15 cellular contexts compared by ENCODE assay signal in genomic region chrX:28848707-28849106, GRCh38.
DNase-seq lines count a peak whose midpoint lies in the region; ATAC-seq and TF ChIP-seq lines count a peak whose summit lies in the region.
"Had no signal": no experiment of that assay in that cellular context is flagged by ENCODE, and none has a peak within 500 bp of the region (broad histone marks: within the 10 kb centered on the region; RNA-seq: fewer than 3 reads in every experiment).

No MANE protein-coding gene starts in this region.

- H3K27me3 ChIP-seq in OCI-LY3 (ENCODE audit: low read depth, low read length) (no peaks in the 10 kb centered on the region), layer of hippocampus (ENCODE audit: control insufficient read depth, insufficient read depth, low read length) (no peaks in the 10 kb centered on the region), spleen (replicated peaks in 1 of 7) (no peaks in the 10 kb centered on the region)
- H3K27me3 ChIP-seq: BE2C had no signal

- H2AFZ ChIP-seq in OCI-LY3 (ENCODE audit: low read depth, low read length), result no peak overlapping the region

- intact Hi-C loops in spleen (cut with DNase I; ENCODE audit: low total_unique reads), result no loop called here

- H3K9me3 ChIP-seq in OCI-LY3 (ENCODE audit: insufficient read depth, low read length), result no peaks in the 10 kb centered on the region
- H3K9me3 ChIP-seq in spleen, result no peaks in the 10 kb centered on the region
- H3K9me3 ChIP-seq: A549, BE2C, HAP-1 had no signal

- peaks cover 9% of the 10 kb centered on the region for H3K4me1 ChIP-seq in OCI-LY3 (ENCODE audit: low read length)
- no peaks in the 10 kb centered on the region for H3K4me1 ChIP-seq in spleen
- H3K4me1 ChIP-seq: A549, BE2C had no signal

- 71 to 82% (median 74%) methylated on average over 3 of the region's 3 CpGs for WGBS in spleen, 5 donors

- H3K4me3 ChIP-seq in OCI-LY3 (ENCODE audit: low read length) (no peak overlapping the region), spleen (no peak overlapping the region)
- H3K4me3 ChIP-seq: A549, HAP-1 had no signal

- no peak for TF ChIP-seq POLR2A in spleen (IDR thresholded peaks at IDR 0.05)

- no peak for ATAC-seq in GM19023 (IDR thresholded peaks at IDR 0.05; ENCODE audit: unreplicated experiment)
- ATAC-seq: A549 had no signal

- H3K4me2 ChIP-seq in OCI-LY3 (ENCODE audit: low read length), result peak overlapping the region; percentile 34
- H3K4me2 ChIP-seq: A549 had no signal

- H3K36me3 ChIP-seq in OCI-LY3 (replicated peaks; ENCODE audit: low read depth, low read length) (no peaks in the 10 kb centered on the region), spleen (no peaks in the 10 kb centered on the region)
- H3K36me3 ChIP-seq: BE2C, HAP-1 had no signal

- peak; percentile 22 for DNase-seq in cerebellar cortex (ENCODE audit: low spot score)
- peak; percentile 38 for DNase-seq in superior temporal gyrus (ENCODE audit: extremely low spot score)
- no peak for DNase-seq in NCI-H82 (lab: John Stamatoyannopoulos, UW)
- DNase-seq in cortex of kidney (lab: John Stamatoyannopoulos, UW), result no peak
- no peak for DNase-seq in spleen
- DNase-seq: BE2C; CD4-positive, alpha-beta memory T cell; DMS79; HFFc6 had no signal

- H3K27ac ChIP-seq in OCI-LY3 (ENCODE audit: low read length) (no peak overlapping the region), layer of hippocampus (ENCODE audit: low read depth, low read length) (peak overlapping the region; percentile 80), spleen (no peak overlapping the region)
- H3K27ac ChIP-seq: A549, C4-2B had no signal

- no peak for TF ChIP-seq CTCF in OCI-LY3 (IDR thresholded peaks at IDR 0.05; ENCODE audit: low read depth, low read length)
- no peak for TF ChIP-seq CTCF in spleen (IDR thresholded peaks at IDR 0.05 in 8 of 11, conservative IDR thresholded peaks at IDR 0.05 in 3 of 11)

- H4K20me1 ChIP-seq in OCI-LY3 (ENCODE audit: insufficient read depth, low read length), result no peaks in the 10 kb centered on the region

- no peaks in the 10 kb centered on the region for H3K79me2 ChIP-seq in OCI-LY3 (ENCODE audit: low read length)

- no peak overlapping the region for H3K9ac ChIP-seq in OCI-LY3 (ENCODE audit: low read length)

Comparison
In these comparisons a context has a peak if more than half of its experiments do, and no peak if none do; other contexts are left out.
1. DNase-seq: peak in cerebellar cortex (single experiment) and superior temporal gyrus (single experiment); none in NCI-H82 (single experiment), cortex of kidney (single experiment) and spleen (single experiment).